ENCODE assay signal across 1 cellular context in the genomic region with DNA sequence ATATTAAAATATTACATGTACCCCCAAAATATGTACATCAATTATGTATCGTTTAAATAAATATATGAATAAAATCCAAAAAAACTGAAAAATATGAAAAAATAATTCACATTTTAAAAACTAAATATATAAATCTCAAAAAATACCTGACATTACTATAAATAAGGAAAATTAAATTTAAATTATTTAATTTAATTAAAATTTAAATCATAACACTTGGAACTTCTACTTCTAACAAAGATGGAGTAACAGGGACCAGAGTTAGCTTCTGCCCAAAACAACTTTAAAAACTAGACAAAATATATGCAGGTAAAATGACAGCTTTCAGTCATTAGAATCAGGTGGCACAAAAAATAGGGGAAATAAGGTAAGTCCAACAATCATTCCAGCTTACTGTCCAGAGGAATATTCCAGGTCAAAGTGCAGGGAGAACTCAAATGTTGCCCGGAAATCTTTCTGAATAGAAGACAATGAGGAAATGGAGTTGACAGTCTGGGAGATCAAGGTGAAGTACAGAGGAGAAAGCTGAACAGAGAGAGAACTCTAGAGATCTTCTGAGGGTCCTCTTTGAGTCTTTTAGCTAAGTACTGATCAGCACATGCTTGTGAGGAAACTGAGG.
TF ChIP-seq lines count a peak whose summit lies in the region.

No MANE protein-coding gene starts in this region.

TF ChIP-seq in HepG2, 621 proteins besides CTCF, POLR2A, EP300 and RAD21 (continued from another document and continues in another):
- TF ChIP-seq, protein P1, sequence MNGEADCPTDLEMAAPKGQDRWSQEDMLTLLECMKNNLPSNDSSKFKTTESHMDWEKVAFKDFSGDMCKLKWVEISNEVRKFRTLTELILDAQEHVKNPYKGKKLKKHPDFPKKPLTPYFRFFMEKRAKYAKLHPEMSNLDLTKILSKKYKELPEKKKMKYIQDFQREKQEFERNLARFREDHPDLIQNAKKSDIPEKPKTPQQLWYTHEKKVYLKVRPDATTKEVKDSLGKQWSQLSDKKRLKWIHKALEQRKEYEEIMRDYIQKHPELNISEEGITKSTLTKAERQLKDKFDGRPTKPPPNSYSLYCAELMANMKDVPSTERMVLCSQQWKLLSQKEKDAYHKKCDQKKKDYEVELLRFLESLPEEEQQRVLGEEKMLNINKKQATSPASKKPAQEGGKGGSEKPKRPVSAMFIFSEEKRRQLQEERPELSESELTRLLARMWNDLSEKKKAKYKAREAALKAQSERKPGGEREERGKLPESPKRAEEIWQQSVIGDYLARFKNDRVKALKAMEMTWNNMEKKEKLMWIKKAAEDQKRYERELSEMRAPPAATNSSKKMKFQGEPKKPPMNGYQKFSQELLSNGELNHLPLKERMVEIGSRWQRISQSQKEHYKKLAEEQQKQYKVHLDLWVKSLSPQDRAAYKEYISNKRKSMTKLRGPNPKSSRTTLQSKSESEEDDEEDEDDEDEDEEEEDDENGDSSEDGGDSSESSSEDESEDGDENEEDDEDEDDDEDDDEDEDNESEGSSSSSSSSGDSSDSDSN (CRISPR knock-in tag; IDR thresholded peaks at IDR 0.05): no peak
- TF ChIP-seq XRCC5 (optimal IDR thresholded peaks at IDR 0.05; ENCODE audit: low read length) (no peak), SP4 (CRISPR knock-in tag; IDR thresholded peaks at IDR 0.05) (no peak), PHF20 (CRISPR knock-in tag; IDR thresholded peaks at IDR 0.05) (no peak), GATA4 (IDR thresholded peaks at IDR 0.05; ENCODE audit: borderline replicate concordance, low read depth) (no peak), MBD4 (IDR thresholded peaks at IDR 0.05; ENCODE audit: borderline replicate concordance, low read length) (no peak), ZNF614 (CRISPR knock-in tag; IDR thresholded peaks at IDR 0.05; ENCODE audit: borderline replicate concordance) (no peak), ZKSCAN8 (CRISPR knock-in tag; IDR thresholded peaks at IDR 0.05; ENCODE audit: borderline replicate concordance) (no peak), SRY (CRISPR knock-in tag; IDR thresholded peaks at IDR 0.05) (no peak), ZSCAN12 (CRISPR knock-in tag; IDR thresholded peaks at IDR 0.05) (no peak), ZNF136 (CRISPR knock-in tag; IDR thresholded peaks at IDR 0.05; ENCODE audit: low read depth) (no peak), MIXL1 (CRISPR knock-in tag; IDR thresholded peaks at IDR 0.05) (0 out of 2 replicates have a peak, but pooled peaks have one; percentile 40), SNRNP70 (IDR thresholded peaks at IDR 0.05; ENCODE audit: low read depth, low read length) (no peak), FOXA1 (IDR thresholded peaks at IDR 0.05) (no peak), FOXA1 (CRISPR knock-in tag; IDR thresholded peaks at IDR 0.05) (no peak), NAIF1 (CRISPR knock-in tag; IDR thresholded peaks at IDR 0.05; ENCODE audit: borderline replicate concordance) (no peak), ISX (CRISPR knock-in tag; conservative IDR thresholded peaks at IDR 0.05) (no peak), KDM2A (CRISPR knock-in tag; IDR thresholded peaks at IDR 0.05; ENCODE audit: borderline replicate concordance, low read depth) (no peak), FOXK1 (CRISPR knock-in tag; IDR thresholded peaks at IDR 0.05; ENCODE audit: borderline replicate concordance, low read depth) (no peak), ZNF33A (CRISPR knock-in tag; IDR thresholded peaks at IDR 0.05; ENCODE audit: borderline replicate concordance) (no peak), ZNF776 (CRISPR knock-in tag; IDR thresholded peaks at IDR 0.05) (no peak), ZNF30 (CRISPR knock-in tag; IDR thresholded peaks at IDR 0.05) (no peak), XBP1 (CRISPR knock-in tag; IDR thresholded peaks at IDR 0.05) (no peak), HMG20A (CRISPR knock-in tag; IDR thresholded peaks at IDR 0.05; ENCODE audit: borderline replicate concordance) (no peak), SOX6 (IDR thresholded peaks at IDR 0.05) (no peak), SOX6 (CRISPR knock-in tag; IDR thresholded peaks at IDR 0.05) (peak; percentile 71), PCBP2 (optimal IDR thresholded peaks at IDR 0.05; ENCODE audit: low read depth, low read length, poor library complexity, severe bottlenecking) (no peak), RBFOX2 (IDR thresholded peaks at IDR 0.05; ENCODE audit: low read depth, low read length) (no peak), HNRNPLL (IDR thresholded peaks at IDR 0.05; ENCODE audit: low read depth, low read length, poor library complexity, severe bottlenecking) (no peak), HDAC1 (CRISPR knock-in tag; IDR thresholded peaks at IDR 0.05) (no peak), PITX1 (CRISPR knock-in tag; IDR thresholded peaks at IDR 0.05) (no peak), NR2F6 (IDR thresholded peaks at IDR 0.05) (no peak), NR2F6 (CRISPR knock-in tag; IDR thresholded peaks at IDR 0.05) (peak; percentile 44; the same call in 1 of the 2 replicates), FOXA3 (CRISPR knock-in tag; IDR thresholded peaks at IDR 0.05) (0 out of 2 replicates have a peak, but pooled peaks have one; percentile 28), ZNF274 (CRISPR knock-in tag; IDR thresholded peaks at IDR 0.05) (no peak), SMAD1 (CRISPR knock-in tag; IDR thresholded peaks at IDR 0.05; ENCODE audit: borderline replicate concordance, low read depth) (no peak), KDM5B (CRISPR knock-in tag; IDR thresholded peaks at IDR 0.05; ENCODE audit: borderline replicate concordance) (no peak), ZNF207 (IDR thresholded peaks at IDR 0.05; ENCODE audit: borderline replicate concordance) (no peak), ZNF557 (CRISPR knock-in tag; IDR thresholded peaks at IDR 0.05) (no peak)
- TF ChIP-seq, protein P2, sequence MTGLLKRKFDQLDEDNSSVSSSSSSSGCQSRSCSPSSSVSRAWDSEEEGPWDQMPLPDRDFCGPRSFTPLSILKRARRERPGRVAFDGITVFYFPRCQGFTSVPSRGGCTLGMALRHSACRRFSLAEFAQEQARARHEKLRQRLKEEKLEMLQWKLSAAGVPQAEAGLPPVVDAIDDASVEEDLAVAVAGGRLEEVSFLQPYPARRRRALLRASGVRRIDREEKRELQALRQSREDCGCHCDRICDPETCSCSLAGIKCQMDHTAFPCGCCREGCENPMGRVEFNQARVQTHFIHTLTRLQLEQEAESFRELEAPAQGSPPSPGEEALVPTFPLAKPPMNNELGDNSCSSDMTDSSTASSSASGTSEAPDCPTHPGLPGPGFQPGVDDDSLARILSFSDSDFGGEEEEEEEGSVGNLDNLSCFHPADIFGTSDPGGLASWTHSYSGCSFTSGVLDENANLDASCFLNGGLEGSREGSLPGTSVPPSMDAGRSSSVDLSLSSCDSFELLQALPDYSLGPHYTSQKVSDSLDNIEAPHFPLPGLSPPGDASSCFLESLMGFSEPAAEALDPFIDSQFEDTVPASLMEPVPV (CRISPR knock-in tag; IDR thresholded peaks at IDR 0.05): no peak
- TF ChIP-seq, protein P3, sequence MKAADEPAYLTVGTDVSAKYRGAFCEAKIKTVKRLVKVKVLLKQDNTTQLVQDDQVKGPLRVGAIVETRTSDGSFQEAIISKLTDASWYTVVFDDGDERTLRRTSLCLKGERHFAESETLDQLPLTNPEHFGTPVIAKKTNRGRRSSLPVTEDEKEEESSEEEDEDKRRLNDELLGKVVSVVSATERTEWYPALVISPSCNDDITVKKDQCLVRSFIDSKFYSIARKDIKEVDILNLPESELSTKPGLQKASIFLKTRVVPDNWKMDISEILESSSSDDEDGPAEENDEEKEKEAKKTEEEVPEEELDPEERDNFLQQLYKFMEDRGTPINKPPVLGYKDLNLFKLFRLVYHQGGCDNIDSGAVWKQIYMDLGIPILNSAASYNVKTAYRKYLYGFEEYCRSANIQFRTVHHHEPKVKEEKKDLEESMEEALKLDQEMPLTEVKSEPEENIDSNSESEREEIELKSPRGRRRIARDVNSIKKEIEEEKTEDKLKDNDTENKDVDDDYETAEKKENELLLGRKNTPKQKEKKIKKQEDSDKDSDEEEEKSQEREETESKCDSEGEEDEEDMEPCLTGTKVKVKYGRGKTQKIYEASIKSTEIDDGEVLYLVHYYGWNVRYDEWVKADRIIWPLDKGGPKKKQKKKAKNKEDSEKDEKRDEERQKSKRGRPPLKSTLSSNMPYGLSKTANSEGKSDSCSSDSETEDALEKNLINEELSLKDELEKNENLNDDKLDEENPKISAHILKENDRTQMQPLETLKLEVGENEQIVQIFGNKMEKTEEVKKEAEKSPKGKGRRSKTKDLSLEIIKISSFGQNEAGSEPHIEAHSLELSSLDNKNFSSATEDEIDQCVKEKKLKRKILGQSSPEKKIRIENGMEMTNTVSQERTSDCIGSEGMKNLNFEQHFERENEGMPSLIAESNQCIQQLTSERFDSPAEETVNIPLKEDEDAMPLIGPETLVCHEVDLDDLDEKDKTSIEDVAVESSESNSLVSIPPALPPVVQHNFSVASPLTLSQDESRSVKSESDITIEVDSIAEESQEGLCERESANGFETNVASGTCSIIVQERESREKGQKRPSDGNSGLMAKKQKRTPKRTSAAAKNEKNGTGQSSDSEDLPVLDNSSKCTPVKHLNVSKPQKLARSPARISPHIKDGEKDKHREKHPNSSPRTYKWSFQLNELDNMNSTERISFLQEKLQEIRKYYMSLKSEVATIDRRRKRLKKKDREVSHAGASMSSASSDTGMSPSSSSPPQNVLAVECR (CRISPR knock-in tag; IDR thresholded peaks at IDR 0.05; ENCODE audit: borderline replicate concordance): no peak
- TF ChIP-seq, protein P4, sequence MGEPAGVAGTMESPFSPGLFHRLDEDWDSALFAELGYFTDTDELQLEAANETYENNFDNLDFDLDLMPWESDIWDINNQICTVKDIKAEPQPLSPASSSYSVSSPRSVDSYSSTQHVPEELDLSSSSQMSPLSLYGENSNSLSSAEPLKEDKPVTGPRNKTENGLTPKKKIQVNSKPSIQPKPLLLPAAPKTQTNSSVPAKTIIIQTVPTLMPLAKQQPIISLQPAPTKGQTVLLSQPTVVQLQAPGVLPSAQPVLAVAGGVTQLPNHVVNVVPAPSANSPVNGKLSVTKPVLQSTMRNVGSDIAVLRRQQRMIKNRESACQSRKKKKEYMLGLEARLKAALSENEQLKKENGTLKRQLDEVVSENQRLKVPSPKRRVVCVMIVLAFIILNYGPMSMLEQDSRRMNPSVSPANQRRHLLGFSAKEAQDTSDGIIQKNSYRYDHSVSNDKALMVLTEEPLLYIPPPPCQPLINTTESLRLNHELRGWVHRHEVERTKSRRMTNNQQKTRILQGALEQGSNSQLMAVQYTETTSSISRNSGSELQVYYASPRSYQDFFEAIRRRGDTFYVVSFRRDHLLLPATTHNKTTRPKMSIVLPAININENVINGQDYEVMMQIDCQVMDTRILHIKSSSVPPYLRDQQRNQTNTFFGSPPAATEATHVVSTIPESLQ (CRISPR knock-in tag; conservative IDR thresholded peaks at IDR 0.05): no peak
- TF ChIP-seq, protein P5, sequence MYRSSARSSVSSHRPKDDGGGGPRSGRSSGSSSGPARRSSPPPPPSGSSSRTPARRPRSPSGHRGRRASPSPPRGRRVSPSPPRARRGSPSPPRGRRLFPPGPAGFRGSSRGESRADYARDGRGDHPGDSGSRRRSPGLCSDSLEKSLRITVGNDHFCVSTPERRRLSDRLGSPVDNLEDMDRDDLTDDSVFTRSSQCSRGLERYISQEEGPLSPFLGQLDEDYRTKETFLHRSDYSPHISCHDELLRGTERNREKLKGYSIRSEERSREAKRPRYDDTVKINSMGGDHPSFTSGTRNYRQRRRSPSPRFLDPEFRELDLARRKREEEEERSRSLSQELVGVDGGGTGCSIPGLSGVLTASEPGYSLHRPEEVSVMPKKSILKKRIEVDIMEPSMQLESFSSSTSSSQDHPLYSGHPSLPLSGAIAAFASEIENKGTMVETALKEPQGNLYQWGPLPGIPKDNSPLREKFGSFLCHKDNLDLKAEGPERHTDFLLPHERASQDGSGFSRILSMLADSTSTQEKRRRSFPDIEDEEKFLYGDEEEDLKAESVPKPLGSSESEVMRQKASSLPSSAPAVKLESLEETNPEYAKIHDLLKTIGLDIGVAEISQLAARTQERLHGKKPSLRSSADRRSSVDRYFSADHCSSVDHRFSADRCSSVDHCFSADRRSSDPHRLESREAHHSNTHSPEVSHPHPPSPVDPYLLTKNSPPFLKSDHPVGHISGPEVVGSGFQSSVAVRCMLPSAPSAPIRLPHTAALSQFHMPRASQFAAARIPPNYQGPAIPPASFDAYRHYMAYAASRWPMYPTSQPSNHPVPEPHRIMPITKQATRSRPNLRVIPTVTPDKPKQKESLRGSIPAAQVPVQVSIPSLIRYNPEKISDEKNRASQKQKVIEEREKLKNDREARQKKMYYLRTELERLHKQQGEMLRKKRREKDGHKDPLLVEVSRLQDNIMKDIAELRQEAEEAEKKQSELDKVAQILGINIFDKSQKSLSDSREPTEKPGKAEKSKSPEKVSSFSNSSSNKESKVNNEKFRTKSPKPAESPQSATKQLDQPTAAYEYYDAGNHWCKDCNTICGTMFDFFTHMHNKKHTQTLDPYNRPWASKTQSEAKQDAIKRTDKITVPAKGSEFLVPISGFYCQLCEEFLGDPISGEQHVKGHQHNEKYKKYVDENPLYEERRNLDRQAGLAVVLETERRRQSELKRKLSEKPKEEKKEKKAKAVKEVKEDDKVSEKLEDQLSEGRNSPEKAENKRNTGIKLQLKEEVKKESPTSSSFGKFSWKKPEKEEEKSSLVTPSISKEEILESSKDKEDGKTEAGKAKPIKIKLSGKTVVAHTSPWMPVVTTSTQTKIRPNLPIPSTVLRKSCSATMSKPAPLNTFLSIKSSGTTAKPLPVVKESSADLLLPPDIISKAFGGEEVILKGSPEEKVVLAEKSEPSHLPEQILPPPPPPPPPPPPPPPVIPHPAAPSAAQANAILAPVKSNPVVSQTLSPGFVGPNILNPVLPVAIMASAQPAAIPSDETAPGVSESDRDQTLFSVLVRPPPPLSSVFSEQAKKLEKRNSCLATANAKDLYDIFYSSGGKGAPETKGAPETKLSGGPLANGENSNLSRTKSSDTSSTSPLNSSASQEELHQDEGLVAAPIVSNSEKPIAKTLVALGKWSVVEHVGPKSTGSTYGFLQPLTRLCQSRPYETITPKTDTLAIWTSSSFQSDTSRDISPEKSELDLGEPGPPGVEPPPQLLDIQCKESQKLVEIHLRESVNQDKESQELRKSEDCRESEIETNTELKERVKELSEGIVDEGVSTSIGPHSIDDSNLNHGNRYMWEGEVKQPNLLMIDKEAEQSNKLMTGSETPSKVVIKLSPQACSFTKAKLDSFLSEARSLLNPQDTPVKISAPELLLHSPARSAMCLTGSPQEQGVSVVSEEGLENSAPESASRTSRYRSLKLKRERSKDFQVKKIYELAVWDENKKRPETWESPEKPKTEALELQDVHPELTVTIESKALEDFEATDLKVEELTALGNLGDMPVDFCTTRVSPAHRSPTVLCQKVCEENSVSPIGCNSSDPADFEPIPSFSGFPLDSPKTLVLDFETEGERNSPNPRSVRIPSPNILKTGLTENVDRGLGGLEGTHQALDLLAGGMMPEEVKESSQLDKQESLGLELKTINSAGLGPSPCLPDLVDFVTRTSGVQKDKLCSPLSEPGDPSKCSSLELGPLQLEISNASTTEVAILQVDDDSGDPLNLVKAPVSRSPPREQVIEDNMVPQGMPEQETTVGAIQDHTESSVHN (CRISPR knock-in tag; IDR thresholded peaks at IDR 0.05): no peak
- TF ChIP-seq, protein P6, sequence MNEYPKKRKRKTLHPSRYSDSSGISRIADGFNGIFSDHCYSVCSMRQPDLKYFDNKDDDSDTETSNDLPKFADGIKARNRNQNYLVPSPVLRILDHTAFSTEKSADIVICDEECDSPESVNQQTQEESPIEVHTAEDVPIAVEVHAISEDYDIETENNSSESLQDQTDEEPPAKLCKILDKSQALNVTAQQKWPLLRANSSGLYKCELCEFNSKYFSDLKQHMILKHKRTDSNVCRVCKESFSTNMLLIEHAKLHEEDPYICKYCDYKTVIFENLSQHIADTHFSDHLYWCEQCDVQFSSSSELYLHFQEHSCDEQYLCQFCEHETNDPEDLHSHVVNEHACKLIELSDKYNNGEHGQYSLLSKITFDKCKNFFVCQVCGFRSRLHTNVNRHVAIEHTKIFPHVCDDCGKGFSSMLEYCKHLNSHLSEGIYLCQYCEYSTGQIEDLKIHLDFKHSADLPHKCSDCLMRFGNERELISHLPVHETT (CRISPR knock-in tag; conservative IDR thresholded peaks at IDR 0.05): no peak
